ENCODE assay signal across 1 cellular context in genomic region chr5:112419596-112420110, GRCh38.
TF ChIP-seq lines count a peak whose summit lies in the region.

No MANE protein-coding gene starts in this region.

TF ChIP-seq in HEK293, 187 proteins besides CTCF, POLR2A, EP300 and RAD21 (continued from another document):
- TF ChIP-seq ZBTB11 (tag by site-specific recombination; conservative IDR thresholded peaks at IDR 0.05; ENCODE audit: low read depth) (peak; percentile 53; the same call in 1 of the 2 replicates), KLF10 (tag by site-specific recombination; IDR thresholded peaks at IDR 0.05) (peak; percentile 50; the same call in 1 of the 2 replicates), ZNF335 (tag by site-specific recombination; conservative IDR thresholded peaks at IDR 0.05) (0 out of 2 replicates have a peak, but pooled peaks have one; percentile 89), ZBTB21 (tag by site-specific recombination; IDR thresholded peaks at IDR 0.05) (no peak), KLF7 (tag by site-specific recombination; IDR thresholded peaks at IDR 0.05; ENCODE audit: borderline replicate concordance) (peak; percentile 43; the same call in 1 of the 2 replicates)
TF ChIP-seq in HEK293: peak in this region for 15.
